Comparison of ENCODE assay signal across 18 cellular contexts in genomic region chr4:122212880-122213279, GRCh38.
DNase-seq lines count a peak whose midpoint lies in the region; ATAC-seq and TF ChIP-seq lines count a peak whose summit lies in the region.
"Had no signal": no experiment of that assay in that cellular context is flagged by ENCODE, and none has a peak within 500 bp of the region (broad histone marks: within the 10 kb centered on the region; RNA-seq: fewer than 3 reads in every experiment).

No MANE protein-coding gene starts in this region.

- intact Hi-C loops in activated B cell treated with CpG ODN at 0.5 μM for 24 hours (cut with micrococcal nuclease) (no loop called here), testis (cut with DNase I; ENCODE audit: low total_unique reads) (no loop called here)

- H3K27me3 ChIP-seq in right atrium auricular region (no peaks in the 10 kb centered on the region), testis (no peaks in the 10 kb centered on the region)

- H3K4me3 Mint-ChIP-seq in activated B cell treated with CpG ODN at 0.5 μM for 24 hours, result no peak overlapping the region
- no peak overlapping the region for H3K4me3 Mint-ChIP-seq in activated T-cell treated with anti-CD3 and anti-CD28 coated beads, Interleukin-2, amount 50 U/mL, for 4 hours
- H3K4me3 Mint-ChIP-seq: B cell; CD4-positive, CD25-positive, alpha-beta regulatory T cell had no signal

- no peak for DNase-seq in activated B cell treated with CpG ODN at 0.5 μM for 24 hours
- DNase-seq in medulla oblongata (ENCODE audit: extremely low spot score), result peak; percentile 11
- no peak for DNase-seq in right atrium auricular region (ENCODE audit: low spot score)
- no peak for DNase-seq in testis
- DNase-seq in activated T-cell treated with anti-CD3 and anti-CD28 coated beads, Interleukin-2, amount 50 U/mL, for 4 hours, result no peak
- DNase-seq in putamen (ENCODE audit: low spot score), result no peak
- DNase-seq: Caco-2, IMR-90, NCI-H1417 treated with DMSO at 0.1 percent for 48 hours, NCI-H1930, NCI-H748 treated with DMSO at 0.1 percent for 48 hours, SHP77, T-helper 1 cell had no signal

- H3K27ac Mint-ChIP-seq in activated B cell treated with CpG ODN at 0.5 μM for 24 hours, result peak overlapping the region; percentile 18
- H3K27ac Mint-ChIP-seq: B cell; CD4-positive, CD25-positive, alpha-beta regulatory T cell had no signal

- no peak for TF ChIP-seq CTCF in activated B cell treated with CpG ODN at 0.5 μM for 24 hours (IDR thresholded peaks at IDR 0.05)
- no peak for TF ChIP-seq CTCF in right atrium auricular region (IDR thresholded peaks at IDR 0.05)
- TF ChIP-seq CTCF in testis (IDR thresholded peaks at IDR 0.05), result no peak

- CTCF ChIA-PET in activated B cell treated with CpG ODN at 0.5 μM for 24 hours (lab: Charles Lee), result no interaction called here

- peaks cover 2% of the 10 kb centered on the region for H3K9me3 Mint-ChIP-seq in activated B cell treated with CpG ODN at 0.5 μM for 24 hours
- no peaks in the 10 kb centered on the region for H3K9me3 Mint-ChIP-seq in activated T-cell treated with anti-CD3 and anti-CD28 coated beads, Interleukin-2, amount 50 U/mL, for 4 hours

- H3K4me1 ChIP-seq in right atrium auricular region (no peaks in the 10 kb centered on the region), testis (no peaks in the 10 kb centered on the region)
- H3K4me1 ChIP-seq: Caco-2 had no signal

- WGBS in testis, 2 donors, result 87 to 91% methylated on average over 3 of the region's 3 CpGs

- no peak overlapping the region for H3K4me3 ChIP-seq in right atrium auricular region
- no peak overlapping the region for H3K4me3 ChIP-seq in testis

- H3K36me3 ChIP-seq in right atrium auricular region (peaks cover 25% of the 10 kb centered on the region), testis (ENCODE audit: low read depth, missing control alignments) (no peaks in the 10 kb centered on the region)

- TF ChIP-seq POLR2A in testis (IDR thresholded peaks at IDR 0.05), result no peak

- H3K27me3 Mint-ChIP-seq in activated B cell treated with CpG ODN at 0.5 μM for 24 hours, result no peaks in the 10 kb centered on the region
- H3K27me3 Mint-ChIP-seq in activated T-cell treated with anti-CD3 and anti-CD28 coated beads, Interleukin-2, amount 50 U/mL, for 4 hours (ENCODE audit: low read depth), result no peaks in the 10 kb centered on the region
- H3K27me3 Mint-ChIP-seq: B cell; CD4-positive, CD25-positive, alpha-beta regulatory T cell had no signal

- H3K36me3 Mint-ChIP-seq in activated B cell treated with CpG ODN at 0.5 μM for 24 hours (ENCODE audit: low read depth), result peaks cover 57% of the 10 kb centered on the region
- peaks cover 39% of the 10 kb centered on the region for H3K36me3 Mint-ChIP-seq in activated T-cell treated with anti-CD3 and anti-CD28 coated beads, Interleukin-2, amount 50 U/mL, for 4 hours (ENCODE audit: insufficient read depth)

- POLR2A ChIA-PET in activated B cell treated with CpG ODN at 0.5 μM for 24 hours (lab: Charles Lee), result no interaction called here

- H3K9me3 ChIP-seq in right atrium auricular region, result no peaks in the 10 kb centered on the region
- H3K9me3 ChIP-seq in testis, result no peaks in the 10 kb centered on the region
- H3K9me3 ChIP-seq: Caco-2 had no signal

- ATAC-seq in GM18519 (IDR thresholded peaks at IDR 0.05; ENCODE audit: low FRiP score, unreplicated experiment), result peak; percentile 52
- ATAC-seq in GM21423 (IDR thresholded peaks at IDR 0.05; ENCODE audit: unreplicated experiment), result peak; percentile 59
- ATAC-seq in activated B cell treated with CpG ODN at 0.5 μM for 24 hours (ENCODE audit: low read depth), result no peak
- ATAC-seq in activated T-cell treated with anti-CD3 and anti-CD28 coated beads, Interleukin-2, amount 50 U/mL, for 4 hours, result no peak
- ATAC-seq: SK-N-SH treated with all-trans-retinoic acid at 6 μM for 48 hours had no signal

- H3K27ac ChIP-seq in right atrium auricular region (no peak overlapping the region), testis (no peak overlapping the region)

- H3K4me1 Mint-ChIP-seq in activated B cell treated with CpG ODN at 0.5 μM for 24 hours, result no peaks in the 10 kb centered on the region
- peaks cover 16% of the 10 kb centered on the region for H3K4me1 Mint-ChIP-seq in activated T-cell treated with anti-CD3 and anti-CD28 coated beads, Interleukin-2, amount 50 U/mL, for 4 hours (ENCODE audit: low read depth)

Comparison
In these comparisons a context has a peak if more than half of its experiments do, and no peak if none do; other contexts are left out.
1. ATAC-seq: peak in GM18519 (single experiment) and GM21423 (single experiment); none in activated B cell treated with CpG ODN at 0.5 μM for 24 hours (single experiment) and activated T-cell treated with anti-CD3 and anti-CD28 coated beads, Interleukin-2, amount 50 U/mL, for 4 hours (0 of 2).